Comparison of ENCODE assay signal across 10 cellular contexts in the genomic region with DNA sequence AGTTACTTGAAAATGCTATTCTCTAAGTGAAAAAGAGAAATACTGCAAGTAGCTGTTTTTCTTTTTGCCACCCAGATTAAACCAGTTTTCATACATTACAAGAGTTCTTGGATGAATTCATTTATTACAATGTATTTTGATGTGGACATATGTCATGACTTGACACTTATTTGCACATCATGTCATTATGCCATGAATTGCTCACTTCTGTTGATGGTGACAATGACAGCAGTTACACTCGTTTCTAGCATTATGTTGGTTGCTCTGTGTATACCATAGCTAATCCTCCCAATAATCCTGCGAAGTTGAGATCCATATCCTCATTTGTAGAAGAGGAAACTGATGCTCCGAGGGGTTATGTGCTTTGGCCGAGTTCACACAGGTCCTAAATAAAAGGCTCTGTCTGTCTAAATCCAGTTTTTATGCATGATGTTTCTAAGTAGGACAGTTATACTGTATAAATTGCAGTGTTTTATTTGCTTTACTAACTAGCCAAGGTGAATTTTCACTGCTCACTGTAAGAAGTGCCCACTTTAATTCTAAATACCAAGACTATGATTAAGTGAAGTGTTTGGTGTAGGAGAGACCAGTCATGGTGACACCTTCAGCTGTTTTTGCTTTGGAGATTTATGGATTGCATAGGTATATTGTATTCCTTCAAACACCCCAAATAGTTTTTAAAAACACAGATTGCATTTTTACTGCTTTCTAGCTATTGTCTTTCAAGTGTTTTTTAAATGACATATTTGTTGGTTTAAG. TPM values are rescaled to one million over a fixed set of nuclear protein-coding genes. Genes with fewer than 3 reads are reported as not detected.
DNase-seq lines count a peak whose midpoint lies in the region; ATAC-seq and TF ChIP-seq lines count a peak whose summit lies in the region.
"Had no signal": no experiment of that assay in that cellular context is flagged by ENCODE, and none has a peak within 500 bp of the region (broad histone marks: within the 10 kb centered on the region; RNA-seq: fewer than 3 reads in every experiment).

No MANE protein-coding gene starts in this region.

- peaks cover 81% of the 10 kb centered on the region for H3K4me1 Mint-ChIP-seq in activated T-cell treated with anti-CD3 and anti-CD28 coated beads, Interleukin-2, amount 50 U/mL, for 72 hours (ENCODE audit: low read depth)
- H3K4me1 Mint-ChIP-seq in immature natural killer cell: peaks cover 93 to 96% of the 10 kb centered on the region in 2 donors

- peak overlapping the region; percentile 65 for H3K27ac Mint-ChIP-seq in activated T-cell treated with anti-CD3 and anti-CD28 coated beads, Interleukin-2, amount 50 U/mL, for 72 hours
- H3K27ac Mint-ChIP-seq in immature natural killer cell: peak overlapping the region in 5 of 6 donors; percentile 5 to 75 (median 63)

- 56% methylated on average over 4 of the region's 4 CpGs for WGBS in suprapubic skin

- TF ChIP-seq CTCF in RWPE2 (IDR thresholded peaks at IDR 0.05; ENCODE audit: poor library complexity, severe bottlenecking): no peak
- TF ChIP-seq CTCF in suprapubic skin (IDR thresholded peaks at IDR 0.05): no peak

- no peak for DNase-seq in activated T-cell treated with anti-CD3 and anti-CD28 coated beads, Interleukin-2, amount 50 U/mL, for 72 hours
- DNase-seq in activated T-cell treated with anti-CD3 and anti-CD28 coated beads, Interleukin-2, amount 50 U/mL, for 1 hour: no peak
- DNase-seq in RWPE2 (ENCODE audit: low spot score) (no peak), immature natural killer cell (no peak), suprapubic skin (ENCODE audit: low spot score in 2 of 2) (no peak), activated gamma-delta T cell treated with Interleukin-2 at 50 U/mL for 16 hours (no peak)
- DNase-seq: foreskin melanocyte, NCI-H774 had no signal

- ATAC-seq in activated T-cell treated with anti-CD3 and anti-CD28 coated beads, Interleukin-2, amount 50 U/mL, for 72 hours (replicated peaks in 1 of 2): peak; percentile 49 to 58
- ATAC-seq in RWPE2 (ENCODE audit: low read depth) (peak; percentile 62), GM18868 (IDR thresholded peaks at IDR 0.05; ENCODE audit: unreplicated experiment) (no peak), GM19324 (IDR thresholded peaks at IDR 0.05; ENCODE audit: low FRiP score, unreplicated experiment) (no peak)

- no peaks in the 10 kb centered on the region for H3K27me3 Mint-ChIP-seq in activated T-cell treated with anti-CD3 and anti-CD28 coated beads, Interleukin-2, amount 50 U/mL, for 72 hours (ENCODE audit: low read depth)
- H3K27me3 Mint-ChIP-seq in immature natural killer cell (ENCODE audit: low read depth in 3 of 3): peaks cover 0 to 6% (median 0%) of the 10 kb centered on the region in 3 donors

- TF ChIP-seq EP300 in suprapubic skin (IDR thresholded peaks at IDR 0.05): no peak

- peaks cover 15% of the 10 kb centered on the region for H3K36me3 ChIP-seq in RWPE2 (ENCODE audit: low read depth)
- H3K36me3 ChIP-seq in suprapubic skin: peaks cover 7% of the 10 kb centered on the region

- H3K4me3 Mint-ChIP-seq in activated T-cell treated with anti-CD3 and anti-CD28 coated beads, Interleukin-2, amount 50 U/mL, for 72 hours: peak overlapping the region; percentile 22 to 72
- H3K4me3 Mint-ChIP-seq in immature natural killer cell: peak overlapping the region; percentile 9 to 57 (median 42)

- TF ChIP-seq POLR2A in suprapubic skin (IDR thresholded peaks at IDR 0.05): no peak

- no peaks in the 10 kb centered on the region for H3K9me3 Mint-ChIP-seq in activated T-cell treated with anti-CD3 and anti-CD28 coated beads, Interleukin-2, amount 50 U/mL, for 72 hours
- H3K9me3 Mint-ChIP-seq in immature natural killer cell: no peaks in the 10 kb centered on the region

- no peaks in the 10 kb centered on the region for H3K27me3 ChIP-seq in RWPE2 (ENCODE audit: insufficient read depth, poor library complexity, severe bottlenecking)
- H3K27me3 ChIP-seq in suprapubic skin: no peaks in the 10 kb centered on the region

- H3K27ac ChIP-seq in RWPE2 (ENCODE audit: poor library complexity, severe bottlenecking) (peak overlapping the region; percentile 64), suprapubic skin (peak overlapping the region; percentile 18)

- H3K36me3 Mint-ChIP-seq in activated T-cell treated with anti-CD3 and anti-CD28 coated beads, Interleukin-2, amount 50 U/mL, for 72 hours (ENCODE audit: insufficient read depth in 2 of 2): peaks cover 5 to 17% of the 10 kb centered on the region in 2 donors
- no peaks in the 10 kb centered on the region for H3K36me3 Mint-ChIP-seq in immature natural killer cell

- no peaks in the 10 kb centered on the region for H3K9me3 ChIP-seq in RWPE2 (ENCODE audit: severe bottlenecking)
- H3K9me3 ChIP-seq in suprapubic skin: no peaks in the 10 kb centered on the region

- H3K4me3 ChIP-seq in RWPE2 (ENCODE audit: severe bottlenecking) (no peak overlapping the region), suprapubic skin (no peak overlapping the region)

- peaks cover 47% of the 10 kb centered on the region for H3K4me1 ChIP-seq in RWPE2 (ENCODE audit: insufficient read depth, poor library complexity, severe bottlenecking)
- peaks cover 79% of the 10 kb centered on the region for H3K4me1 ChIP-seq in suprapubic skin

RNA-seq across cellular contexts. Expression of a gene that starts 56.7 kb away (rescaled TPM):
- 10 to 100 TPM; 61.9 to 65.8 TPM for total RNA-seq in activated T-cell treated with anti-CD3 and anti-CD28 coated beads, Interleukin-2, amount 50 U/mL, for 72 hours
- 10 to 100 TPM in 2 of 3 donors, 1 to 10 TPM in 1; 9.6 to 34.1 (median 10.8) TPM for polyA plus RNA-seq in immature natural killer cell
- total RNA-seq in suprapubic skin: 10 to 100 TPM; 54.4 to 99.1 (median 63.1) TPM

Comparison
In these comparisons a context has a peak if more than half of its experiments do, and no peak if none do; other contexts are left out.
1. ATAC-seq: peak in activated T-cell treated with anti-CD3 and anti-CD28 coated beads, Interleukin-2, amount 50 U/mL, for 72 hours (2 of 2) and RWPE2 (single experiment); none in GM18868 (single experiment) and GM19324 (single experiment).